Comparison of ENCODE assay signal across 9 cellular contexts in genomic region chr17:77405867-77406513, GRCh38.
DNase-seq lines count a peak whose midpoint lies in the region; ATAC-seq and TF ChIP-seq lines count a peak whose summit lies in the region.
"Had no signal": no experiment of that assay in that cellular context is flagged by ENCODE, and none has a peak within 500 bp of the region (broad histone marks: within the 10 kb centered on the region; RNA-seq: fewer than 3 reads in every experiment).

No MANE protein-coding gene starts in this region.

- ATAC-seq in HG03565 (IDR thresholded peaks at IDR 0.05; ENCODE audit: unreplicated experiment) (no peak), GM21723 (IDR thresholded peaks at IDR 0.05; ENCODE audit: unreplicated experiment) (no peak)

- no peak for TF ChIP-seq POLR2A in breast epithelium (IDR thresholded peaks at IDR 0.05)

- intact Hi-C loops in breast epithelium (cut with DNase I; ENCODE audit: low total_unique reads) = no loop called here

- peaks cover 20 to 23% of the 10 kb centered on the region in 2 donors for H3K4me1 ChIP-seq in breast epithelium
- H3K4me1 ChIP-seq in neutrophil (ENCODE audit: control insufficient read depth in 1 of 2, insufficient read depth in 1 of 2, low read depth in 1 of 2, low read length in 1 of 2) = peaks cover 34 to 46% of the 10 kb centered on the region in 2 experiments

- H3K4me3 ChIP-seq in breast epithelium = peak overlapping the region in 1 of 3 donors; percentile 33
- H3K4me3 ChIP-seq in neutrophil (ENCODE audit: low read depth in 1 of 2, low read length in 1 of 2) = peak overlapping the region; percentile 64 to 71

- no peaks in the 10 kb centered on the region for H3K9me3 ChIP-seq in breast epithelium
- H3K9me3 ChIP-seq in neutrophil = no peaks in the 10 kb centered on the region

- DNase-seq in Daoy (ENCODE audit: low read depth) (peak; percentile 35), NAMALWA (ENCODE audit: low spot score) (peak; percentile 72), breast epithelium (ENCODE audit: low spot score in 2 of 2) (no peak), GM13977 (ENCODE audit: low spot score) (no peak)
- no peak for DNase-seq in stimulated activated CD4-positive, alpha-beta T cell treated with anti-CD3 and anti-CD28 coated beads, Interleukin-4, amount 100 ng/mL, for 24 hours
- DNase-seq: NK-92 treated with Interleukin-12 subunit alpha and Interleukin-12 subunit beta, amount 100 ng/mL, for 24 hours had no signal

- peak overlapping the region; percentile 63 to 86 for H3K27ac ChIP-seq in breast epithelium
- peak overlapping the region; percentile 97 for H3K27ac ChIP-seq in neutrophil

- TF ChIP-seq CTCF in breast epithelium (IDR thresholded peaks at IDR 0.05) = no peak
- no peak for TF ChIP-seq CTCF in neutrophil (IDR thresholded peaks at IDR 0.05)
- TF ChIP-seq CTCF in GM13977 (IDR thresholded peaks at IDR 0.05; ENCODE audit: extremely low read depth, insufficient read depth, missing control alignments) = no peak

- no peaks in the 10 kb centered on the region for H3K27me3 ChIP-seq in breast epithelium
- no peaks in the 10 kb centered on the region for H3K27me3 ChIP-seq in neutrophil

- H3K36me3 ChIP-seq in breast epithelium = no peaks in the 10 kb centered on the region
- peaks cover 28% of the 10 kb centered on the region for H3K36me3 ChIP-seq in neutrophil

- in situ Hi-C loops in GM13977 (cut with MboI; ENCODE audit: low pct_unique_long_range_greater_than_20kb, low sequenced_read_pairs, unreplicated experiment) = no loop called here

Comparison
In these comparisons a context has a peak if more than half of its experiments do, and no peak if none do; other contexts are left out.
1. DNase-seq: peak in Daoy (single experiment) and NAMALWA (single experiment); none in breast epithelium (0 of 2), stimulated activated CD4-positive, alpha-beta T cell treated with anti-CD3 and anti-CD28 coated beads, Interleukin-4, amount 100 ng/mL, for 24 hours (single experiment) and GM13977 (single experiment).